Comparison of ENCODE assay signal across 18 cellular contexts in genomic region chr7:102303669-102304422, GRCh38. TPM values are rescaled to one million over a fixed set of nuclear protein-coding genes. Genes with fewer than 3 reads are reported as not detected.
DNase-seq lines count a peak whose midpoint lies in the region; ATAC-seq and TF ChIP-seq lines count a peak whose summit lies in the region.
"Had no signal": no experiment of that assay in that cellular context is flagged by ENCODE, and none has a peak within 500 bp of the region (broad histone marks: within the 10 kb centered on the region; RNA-seq: fewer than 3 reads in every experiment).

No MANE protein-coding gene starts in this region.

- CTCF ChIA-PET in activated CD4-positive, alpha-beta memory T cell treated with anti-CD3 and anti-CD28 coated beads, Interleukin-2, amount 10 ng/mL, durations not matched to agents 7 days and 5 days (lab: Charles Lee): no interaction called here
- CTCF ChIA-PET in activated CD4-positive, alpha-beta memory T cell treated with anti-CD3 and anti-CD28 coated beads for 36 hours (lab: Charles Lee): no interaction called here

- no peak for DNase-seq in activated CD4-positive, alpha-beta memory T cell treated with anti-CD3 and anti-CD28 coated beads, Interleukin-2, amount 10 ng/mL, durations not matched to agents 7 days and 5 days
- no peak for DNase-seq in activated CD4-positive, alpha-beta memory T cell treated with anti-CD3 and anti-CD28 coated beads for 36 hours
- DNase-seq in NCI-H2227 (lab: John Stamatoyannopoulos, UW; ENCODE audit: unreplicated experiment) (peak; percentile 53), dorsolateral prefrontal cortex (no peak), LoVo (ENCODE audit: low spot score) (no peak)
- DNase-seq: activated naive CD4-positive, alpha-beta T cell treated with anti-CD3 and anti-CD28 coated beads for 36 hours; Caco-2; effector memory CD4-positive, alpha-beta T cell; HFFc6; NCI-H1092 treated with DMSO at 0.1 percent for 48 hours had no signal

- no peaks in the 10 kb centered on the region for H3K27me3 Mint-ChIP-seq in activated CD4-positive, alpha-beta memory T cell treated with anti-CD3 and anti-CD28 coated beads, Interleukin-2, amount 10 ng/mL, durations not matched to agents 7 days and 5 days
- no peaks in the 10 kb centered on the region for H3K27me3 Mint-ChIP-seq in activated CD4-positive, alpha-beta memory T cell treated with anti-CD3 and anti-CD28 coated beads for 36 hours
- H3K27me3 Mint-ChIP-seq in dendritic cell treated with granulocyte-macrophage colony-stimulating factor and Interleukin-4, amounts not matched to agents 40 ng/mL and 50 ng/mL, for 4 days: no peaks in the 10 kb centered on the region
- no peaks in the 10 kb centered on the region for H3K27me3 Mint-ChIP-seq in stimulated activated memory B cell treated with anti-CD40 and anti-IgM and Interleukin-4, amounts not matched to agents 10 μg/mL and 1 μg/mL and 100 μg/mL, for 72 hours
- H3K27me3 Mint-ChIP-seq: brain had no signal

- no peaks in the 10 kb centered on the region for H3K9me3 Mint-ChIP-seq in activated CD4-positive, alpha-beta memory T cell treated with anti-CD3 and anti-CD28 coated beads, Interleukin-2, amount 10 ng/mL, durations not matched to agents 7 days and 5 days
- no peaks in the 10 kb centered on the region for H3K9me3 Mint-ChIP-seq in activated CD4-positive, alpha-beta memory T cell treated with anti-CD3 and anti-CD28 coated beads for 36 hours
- H3K9me3 Mint-ChIP-seq in dendritic cell treated with granulocyte-macrophage colony-stimulating factor and Interleukin-4, amounts not matched to agents 40 ng/mL and 50 ng/mL, for 4 days: no peaks in the 10 kb centered on the region
- H3K9me3 Mint-ChIP-seq in stimulated activated memory B cell treated with anti-CD40 and anti-IgM and Interleukin-4, amounts not matched to agents 10 μg/mL and 1 μg/mL and 100 μg/mL, for 72 hours: no peaks in the 10 kb centered on the region
- H3K9me3 Mint-ChIP-seq: activated naive CD4-positive, alpha-beta T cell treated with anti-CD3 and anti-CD28 coated beads for 36 hours; brain; HFFc6 had no signal

- intact Hi-C loops in activated CD4-positive, alpha-beta memory T cell treated with anti-CD3 and anti-CD28 coated beads for 36 hours (cut with micrococcal nuclease): no loop called here
- intact Hi-C loops in dendritic cell treated with granulocyte-macrophage colony-stimulating factor and Interleukin-4, amounts not matched to agents 40 ng/mL and 50 ng/mL, for 4 days (cut with micrococcal nuclease): no loop called here
- intact Hi-C loops in dorsolateral prefrontal cortex (cut with DNase I): no loop called here

- no peaks in the 10 kb centered on the region for H3K27me3 ChIP-seq in dorsolateral prefrontal cortex
- H3K27me3 ChIP-seq: pancreas had no signal

- POLR2A ChIA-PET in activated CD4-positive, alpha-beta memory T cell treated with anti-CD3 and anti-CD28 coated beads, Interleukin-2, amount 10 ng/mL, durations not matched to agents 7 days and 5 days (lab: Charles Lee): no interaction called here
- POLR2A ChIA-PET in activated CD4-positive, alpha-beta memory T cell treated with anti-CD3 and anti-CD28 coated beads for 36 hours (lab: Charles Lee): no interaction called here

- no peak for TF ChIP-seq CTCF in dorsolateral prefrontal cortex (IDR thresholded peaks at IDR 0.05 in 54 of 56, conservative IDR thresholded peaks at IDR 0.05 in 2 of 56; ENCODE audit: low read depth in 1 of 56, partially characterized antibody in 56 of 56)

- no peak overlapping the region for H3K4me3 ChIP-seq in dorsolateral prefrontal cortex
- H3K4me3 ChIP-seq: pancreas had no signal

- H3K36me3 Mint-ChIP-seq in activated CD4-positive, alpha-beta memory T cell treated with anti-CD3 and anti-CD28 coated beads, Interleukin-2, amount 10 ng/mL, durations not matched to agents 7 days and 5 days (ENCODE audit: low read depth): no peaks in the 10 kb centered on the region
- H3K36me3 Mint-ChIP-seq in activated CD4-positive, alpha-beta memory T cell treated with anti-CD3 and anti-CD28 coated beads for 36 hours: no peaks in the 10 kb centered on the region
- H3K36me3 Mint-ChIP-seq in dendritic cell treated with granulocyte-macrophage colony-stimulating factor and Interleukin-4, amounts not matched to agents 40 ng/mL and 50 ng/mL, for 4 days (ENCODE audit: low read depth): peaks cover 51% of the 10 kb centered on the region
- peaks cover 13% of the 10 kb centered on the region for H3K36me3 Mint-ChIP-seq in stimulated activated memory B cell treated with anti-CD40 and anti-IgM and Interleukin-4, amounts not matched to agents 10 μg/mL and 1 μg/mL and 100 μg/mL, for 72 hours

- H3K4me1 Mint-ChIP-seq in activated CD4-positive, alpha-beta memory T cell treated with anti-CD3 and anti-CD28 coated beads, Interleukin-2, amount 10 ng/mL, durations not matched to agents 7 days and 5 days: peaks cover 34% of the 10 kb centered on the region
- peaks cover 14% of the 10 kb centered on the region for H3K4me1 Mint-ChIP-seq in activated CD4-positive, alpha-beta memory T cell treated with anti-CD3 and anti-CD28 coated beads for 36 hours (ENCODE audit: low read depth)
- H3K4me1 Mint-ChIP-seq in dendritic cell treated with granulocyte-macrophage colony-stimulating factor and Interleukin-4, amounts not matched to agents 40 ng/mL and 50 ng/mL, for 4 days (ENCODE audit: low read depth): peaks cover 70% of the 10 kb centered on the region
- H3K4me1 Mint-ChIP-seq in stimulated activated memory B cell treated with anti-CD40 and anti-IgM and Interleukin-4, amounts not matched to agents 10 μg/mL and 1 μg/mL and 100 μg/mL, for 72 hours: peaks cover 71% of the 10 kb centered on the region

- no peak overlapping the region for H3K4me3 Mint-ChIP-seq in activated CD4-positive, alpha-beta memory T cell treated with anti-CD3 and anti-CD28 coated beads, Interleukin-2, amount 10 ng/mL, durations not matched to agents 7 days and 5 days
- no peak overlapping the region for H3K4me3 Mint-ChIP-seq in activated CD4-positive, alpha-beta memory T cell treated with anti-CD3 and anti-CD28 coated beads for 36 hours
- H3K4me3 Mint-ChIP-seq in dendritic cell treated with granulocyte-macrophage colony-stimulating factor and Interleukin-4, amounts not matched to agents 40 ng/mL and 50 ng/mL, for 4 days: no peak overlapping the region
- H3K4me3 Mint-ChIP-seq in stimulated activated memory B cell treated with anti-CD40 and anti-IgM and Interleukin-4, amounts not matched to agents 10 μg/mL and 1 μg/mL and 100 μg/mL, for 72 hours: peak overlapping the region; percentile 28
- H3K4me3 Mint-ChIP-seq: activated naive CD4-positive, alpha-beta T cell treated with anti-CD3 and anti-CD28 coated beads for 36 hours; HFFc6 had no signal

- no peak for ATAC-seq in stimulated activated memory B cell treated with anti-CD40 and anti-IgM and Interleukin-4, amounts not matched to agents 10 μg/mL and 1 μg/mL and 100 μg/mL, for 72 hours
- ATAC-seq in GM19397 (IDR thresholded peaks at IDR 0.05; ENCODE audit: unreplicated experiment): no peak
- ATAC-seq: pancreas had no signal

- H3K27ac Mint-ChIP-seq in activated CD4-positive, alpha-beta memory T cell treated with anti-CD3 and anti-CD28 coated beads, Interleukin-2, amount 10 ng/mL, durations not matched to agents 7 days and 5 days: peak overlapping the region; percentile 16
- no peak overlapping the region for H3K27ac Mint-ChIP-seq in activated CD4-positive, alpha-beta memory T cell treated with anti-CD3 and anti-CD28 coated beads for 36 hours
- peak overlapping the region; percentile 35 for H3K27ac Mint-ChIP-seq in dendritic cell treated with granulocyte-macrophage colony-stimulating factor and Interleukin-4, amounts not matched to agents 40 ng/mL and 50 ng/mL, for 4 days
- H3K27ac Mint-ChIP-seq in stimulated activated memory B cell treated with anti-CD40 and anti-IgM and Interleukin-4, amounts not matched to agents 10 μg/mL and 1 μg/mL and 100 μg/mL, for 72 hours: peak overlapping the region; percentile 88
- H3K27ac Mint-ChIP-seq: activated naive CD4-positive, alpha-beta T cell treated with anti-CD3 and anti-CD28 coated beads for 36 hours; HFFc6 had no signal

- no peak overlapping the region for H3K27ac ChIP-seq in dorsolateral prefrontal cortex
- H3K27ac ChIP-seq: pancreas had no signal

RNA-seq across cellular contexts. Expression of gene SH2B2, which starts 17.2 kb away (rescaled TPM):
- 1 to 10 TPM; 2.1 to 2.3 TPM for total RNA-seq in activated CD4-positive, alpha-beta memory T cell treated with anti-CD3 and anti-CD28 coated beads, Interleukin-2, amount 10 ng/mL, durations not matched to agents 7 days and 5 days
- 1 to 10 TPM; 3.8 to 4.7 TPM for total RNA-seq in activated CD4-positive, alpha-beta memory T cell treated with anti-CD3 and anti-CD28 coated beads for 36 hours
- 10 to 100 TPM in 22 of 120 experiments, 1 to 10 TPM in 98; 2.5 to 15.8 (median 7.9) TPM for total RNA-seq in dorsolateral prefrontal cortex

RNA-seq across cellular contexts. Expression of gene SPDYE6, which starts 52.4 kb away (rescaled TPM):
- total RNA-seq in activated CD4-positive, alpha-beta memory T cell treated with anti-CD3 and anti-CD28 coated beads, Interleukin-2, amount 10 ng/mL, durations not matched to agents 7 days and 5 days: under 1 TPM in 1 of 2 experiments, not detected in 1; 0.13 TPM
- not detected for total RNA-seq in activated CD4-positive, alpha-beta memory T cell treated with anti-CD3 and anti-CD28 coated beads for 36 hours
- total RNA-seq in dorsolateral prefrontal cortex: under 1 TPM in 3 of 120 experiments, not detected in 117; 0.39 to 0.55 (median 0.45) TPM
- total RNA-seq: activated naive CD4-positive, alpha-beta T cell treated with anti-CD3 and anti-CD28 coated beads for 36 hours; Caco-2; fibroblast of villous mesenchyme; HFFc6; NCI-H460; pancreas; SK-MEL-5 had no signal
